ENCODE assay signal across 1 cellular context in genomic region chr14:91374287-91374880, GRCh38.
TF ChIP-seq lines count a peak whose summit lies in the region.

No MANE protein-coding gene starts in this region.

TF ChIP-seq in GM23338, 12 proteins besides CTCF, POLR2A, EP300 and RAD21 (continued from another document):
- no peak for TF ChIP-seq ZNF462 (CRISPR knock-in tag; IDR thresholded peaks at IDR 0.05)
- no peak for TF ChIP-seq ZNF114 (CRISPR knock-in tag; IDR thresholded peaks at IDR 0.05)
